Comparison of ENCODE assay signal across 9 cellular contexts in genomic region chr2:203656522-203657287, GRCh38. TPM values are rescaled to one million over a fixed set of nuclear protein-coding genes. Genes with fewer than 3 reads are reported as not detected.
DNase-seq lines count a peak whose midpoint lies in the region; ATAC-seq, FAIRE-seq and TF ChIP-seq lines count a peak whose summit lies in the region.
"Had no signal": no experiment of that assay in that cellular context is flagged by ENCODE, and none has a peak within 500 bp of the region (broad histone marks: within the 10 kb centered on the region; RNA-seq: fewer than 3 reads in every experiment).

No MANE protein-coding gene starts in this region.

- no peaks in the 10 kb centered on the region for H3K9me2 ChIP-seq in GM23338 (ENCODE audit: insufficient read depth)

- H3F3A ChIP-seq in GM23338 (replicated peaks; ENCODE audit: low read depth), result no peaks in the 10 kb centered on the region

- peaks cover 2% of the 10 kb centered on the region for H3K9me3 ChIP-seq in small intestine (ENCODE audit: control insufficient read depth, low read depth)
- H3K9me3 ChIP-seq in A673 (ENCODE audit: low read depth, low read length, poor library complexity, severe bottlenecking), result no peaks in the 10 kb centered on the region

- no peak for FAIRE-seq in small intestine (lab: Jason Lieb, UNC)
- FAIRE-seq: endometrium had no signal

- WGBS in small intestine, 3 donors, result 51 to 57% (median 54%) methylated on average over 10 of the region's 10 CpGs

- CTCF ChIA-PET in A673 (lab: Charles Lee), result no interaction called here

- H3K36me3 Mint-ChIP-seq in GM23338 (ENCODE audit: low read depth), result no peaks in the 10 kb centered on the region

- H3K4me3 Mint-ChIP-seq in GM23338, result no peak overlapping the region

- BruUV-seq in A673 (replicated peaks; lab: Mats Ljungman, UMichigan), result no TSS peak

- H3K79me2 ChIP-seq in GM23338 (replicated peaks; ENCODE audit: insufficient read depth), result no peaks in the 10 kb centered on the region

- H3K9me3 Mint-ChIP-seq in GM23338, result no peaks in the 10 kb centered on the region

- ATAC-seq in GM23338, result no peak
- peak; percentile 83 for ATAC-seq in left ventricle myocardium superior

- peak overlapping the region; percentile 21; the same call in 1 of the 2 replicates for H3K27ac Mint-ChIP-seq in GM23338

- H3K27ac ChIP-seq in GM23338 (ENCODE audit: low read depth), result no peak overlapping the region
- H3K27ac ChIP-seq in small intestine (ENCODE audit: low read depth in 1 of 2, low read length in 1 of 2), result peak overlapping the region; percentile 87 to 89
- H3K27ac ChIP-seq in A673 (ENCODE audit: low read depth, low read length, poor library complexity, severe bottlenecking), result no peak overlapping the region

- H3K4me3 ChIP-seq in GM23338 (no peak overlapping the region), small intestine (ENCODE audit: low read depth in 1 of 2, low read length in 2 of 2) (no peak overlapping the region), A673 (ENCODE audit: low read depth, low read length, poor library complexity, severe bottlenecking) (no peak overlapping the region)

- peak overlapping the region; percentile 90 for H2AFZ ChIP-seq in GM23338

- H3K4me1 ChIP-seq in GM23338 (ENCODE audit: insufficient read depth) (0 out of 2 replicates have a peak, but pooled peaks cover 6% of the 10 kb centered on the region), small intestine (ENCODE audit: control insufficient read depth in 2 of 2, insufficient read depth in 1 of 2, low read depth in 1 of 2, low read length in 1 of 2) (peaks cover 4 to 13% of the 10 kb centered on the region in 2 donors), A673 (ENCODE audit: insufficient read depth, low read length, poor library complexity, severe bottlenecking) (no peaks in the 10 kb centered on the region)

- no peak for TF ChIP-seq CTCF in GM23338 (conservative IDR thresholded peaks at IDR 0.05; ENCODE audit: low read depth in 2 of 2)
- TF ChIP-seq CTCF in A673 (conservative IDR thresholded peaks at IDR 0.05; ENCODE audit: low read depth, low read length), result no peak

- H4K20me1 ChIP-seq in GM23338 (replicated peaks; ENCODE audit: insufficient read depth), result no peaks in the 10 kb centered on the region

- H3K27me3 ChIP-seq in GM23338 (ENCODE audit: insufficient read depth) (no peaks in the 10 kb centered on the region), small intestine (ENCODE audit: control insufficient read depth in 2 of 2, insufficient read depth in 2 of 2, low read length in 2 of 2) (no peaks in the 10 kb centered on the region), A673 (replicated peaks; ENCODE audit: insufficient read depth, low read depth, low read length, poor library complexity) (no peaks in the 10 kb centered on the region)

- H3K36me3 ChIP-seq in GM23338 (ENCODE audit: insufficient read depth) (no peaks in the 10 kb centered on the region), small intestine (ENCODE audit: control insufficient read depth in 2 of 2, insufficient read depth in 2 of 2, low read length in 2 of 2) (no peaks in the 10 kb centered on the region), A673 (ENCODE audit: insufficient read depth, low read length, poor library complexity, severe bottlenecking) (no peaks in the 10 kb centered on the region)

- H3K4me2 ChIP-seq in GM23338, result no peak overlapping the region

- DNase-seq in GM23338 (ENCODE audit: low spot score) (peak; percentile 17), SW480 (ENCODE audit: low spot score) (peak; percentile 82), left ventricle myocardium superior (no peak), small intestine (peak; percentile 99), A673 (ENCODE audit: low spot score) (no peak), T-helper 2 cell (no peak)
- no peak for DNase-seq in activated CD4-positive, CD25-positive, alpha-beta regulatory T cell treated with anti-CD3 and anti-CD28 coated beads, Interleukin-2, amount 50 U/mL, for 72 hours
- no peak for DNase-seq in stimulated activated naive CD4-positive, alpha-beta T cell treated with Interleukin-2 at 50 U/mL for 16 hours (lab: John Stamatoyannopoulos, UW)

- peaks cover 18% of the 10 kb centered on the region for H3K4me1 Mint-ChIP-seq in GM23338

- intact Hi-C loops in left ventricle myocardium superior (cut with micrococcal nuclease) (no loop called here), A673 (cut with micrococcal nuclease; ENCODE audit: unreplicated experiment) (loop anchor here (10.0 kb wide), 2 partner anchors 432 to 1072 kb away; no protein-coding TSS in a partner anchor)

- POLR2A ChIA-PET in A673 (lab: Charles Lee; ENCODE audit: low non-redundant PET), result no interaction called here

- peaks cover 5% of the 10 kb centered on the region for H3K27me3 Mint-ChIP-seq in GM23338 (ENCODE audit: insufficient read depth, low read depth, poor library complexity)

TF ChIP-seq in GM23338, 12 proteins besides CTCF, POLR2A, EP300 and RAD21:
- TF ChIP-seq EZH2phosphoT487 (IDR thresholded peaks at IDR 0.05; ENCODE audit: unreplicated experiment), result no peak
- no peak for TF ChIP-seq CREB1 (CRISPR knock-in tag; IDR thresholded peaks at IDR 0.05; ENCODE audit: low read depth)
- no peak for TF ChIP-seq JUNB (IDR thresholded peaks at IDR 0.05; ENCODE audit: unreplicated experiment)
- TF ChIP-seq ZNF114 (CRISPR knock-in tag; IDR thresholded peaks at IDR 0.05), result no peak
- no peak for TF ChIP-seq POLR2AphosphoS5 (IDR thresholded peaks at IDR 0.05; ENCODE audit: low read depth)
- TF ChIP-seq REST (IDR thresholded peaks at IDR 0.05; ENCODE audit: unreplicated experiment), result no peak
TF ChIP-seq in GM23338: peak in this region for 0.

RNA-seq across cellular contexts. Expression of gene CD28, which starts 49.7 kb away (rescaled TPM):
- total RNA-seq in GM23338 (2014; rRNA removed; shearing (Covaris generic)), result not detected in 2 replicates
- polyA plus RNA-seq in GM23338 (2016; fragmentation: Nextera tagmentation; extraction: Ambion mirVana) (not detected in 2 replicates), small intestine (under 1 TPM; under 0.01 to 0.31 (median 0.22) TPM)
- total RNA-seq in left ventricle myocardium superior (0.92 TPM), A673 (2021) (not detected in 2 replicates)

Comparison
In these comparisons a context has a peak if more than half of its experiments do, and no peak if none do; other contexts are left out.
1. DNase-seq: peak in GM23338 (single experiment), SW480 (single experiment) and small intestine (single experiment); none in left ventricle myocardium superior (single experiment), activated CD4-positive, CD25-positive, alpha-beta regulatory T cell treated with anti-CD3 and anti-CD28 coated beads, Interleukin-2, amount 50 U/mL, for 72 hours (single experiment), A673 (single experiment), T-helper 2 cell (0 of 5) and stimulated activated naive CD4-positive, alpha-beta T cell treated with Interleukin-2 at 50 U/mL for 16 hours (single experiment).
2. H3K27ac ChIP-seq: peak in small intestine (2 of 2); none in GM23338 (single experiment) and A673 (single experiment).